Comparison of ENCODE assay signal across 12 cellular contexts in the genomic region with DNA sequence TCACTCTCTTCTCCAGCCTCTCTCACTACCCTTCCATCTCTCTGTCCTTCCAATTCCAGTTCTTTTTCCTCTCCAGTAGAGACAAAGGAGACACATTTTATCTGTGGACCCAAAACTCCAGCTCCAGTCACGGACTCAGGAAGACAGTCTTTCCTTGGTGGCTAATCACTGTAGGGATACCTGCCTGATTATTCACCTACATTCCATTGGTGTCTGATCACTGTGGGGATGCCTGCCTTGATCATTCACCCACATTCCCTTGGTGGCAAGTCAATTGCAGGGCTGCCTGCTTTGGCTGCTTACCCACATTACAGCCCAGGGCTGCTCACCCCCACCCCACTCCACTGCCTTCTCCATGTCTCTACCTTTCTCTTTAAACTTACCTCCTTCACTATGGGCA. TPM values are rescaled to one million over a fixed set of nuclear protein-coding genes. Genes with fewer than 3 reads are reported as not detected.
A peak's percentile ranks its signal among the peaks of the same experiment; 100 is the strongest.
DNase-seq lines count a peak whose midpoint lies in the region; ATAC-seq, FAIRE-seq and TF ChIP-seq lines count a peak whose summit lies in the region.
"Not testable (repeated sequence)": the region's sequence is repeated elsewhere in the genome, so short reads cannot be mapped to it uniquely, and the experiment has no call there.
"Had no signal": no experiment of that assay in that cellular context is flagged by ENCODE, and none has a peak within 500 bp of the region (broad histone marks: within the 10 kb centered on the region; RNA-seq: fewer than 3 reads in every experiment).

No MANE protein-coding gene starts in this region.

- DNase-seq in CD4-positive, alpha-beta T cell; activated CD8-positive, alpha-beta T cell treated with anti-CD3 and anti-CD28 coated beads for 36 hours; effector memory CD8-positive, alpha-beta T cell; nephron progenitor cell; stimulated activated naive CD8-positive, alpha-beta T cell treated with anti-CD3 and anti-CD28 coated beads, Interleukin-15, amount 100 ng/mL, for 72 hours: not testable (repeated sequence)
- DNase-seq in NCI-H226 (peak; percentile 4), keratinocyte (ENCODE audit: low read depth, low spot score) (peak; percentile 23)

- not testable (repeated sequence) for TF ChIP-seq CTCF in CD4-positive, alpha-beta T cell (IDR thresholded peaks at IDR 0.05); activated CD8-positive, alpha-beta T cell treated with anti-CD3 and anti-CD28 coated beads for 36 hours (IDR thresholded peaks at IDR 0.05); keratinocyte (optimal IDR thresholded peaks at IDR 0.05 in 1 of 3, IDR thresholded peaks at IDR 0.05 in 1 of 3, conservative IDR thresholded peaks at IDR 0.05 in 1 of 3; ENCODE audit: extremely low read depth in 1 of 3, insufficient read depth in 2 of 3, low read length in 3 of 3); nephron progenitor cell (IDR thresholded peaks at IDR 0.05)

- H3K9me3 ChIP-seq in CD4-positive, alpha-beta T cell (ENCODE audit: control insufficient read depth, low read length), result peaks cover 13% of the 10 kb centered on the region
- H3K9me3 ChIP-seq in keratinocyte (ENCODE audit: control insufficient read depth, low read depth, low read length), result not testable (repeated sequence)

- H2AFZ ChIP-seq in keratinocyte (ENCODE audit: control insufficient read depth, low read length), result not testable (repeated sequence)

- not testable (repeated sequence) for H3K27ac ChIP-seq in CD4-positive, alpha-beta T cell (ENCODE audit: low read depth, low read length)
- peak overlapping the region; percentile 47 for H3K27ac ChIP-seq in keratinocyte (ENCODE audit: control insufficient read depth, insufficient read depth, low read length)

- H3K9me3 Mint-ChIP-seq in CD4-positive, alpha-beta T cell, result peaks cover 12% of the 10 kb centered on the region
- peaks cover 24% of the 10 kb centered on the region for H3K9me3 Mint-ChIP-seq in activated CD8-positive, alpha-beta T cell treated with anti-CD3 and anti-CD28 coated beads for 36 hours
- H3K9me3 Mint-ChIP-seq in activated naive CD8-positive, alpha-beta T cell (ENCODE audit: low read depth), result not testable (repeated sequence)
- peaks cover 5 to 15% of the 10 kb centered on the region in 2 donors for H3K9me3 Mint-ChIP-seq in effector memory CD8-positive, alpha-beta T cell
- peaks cover 71% of the 10 kb centered on the region for H3K9me3 Mint-ChIP-seq in nephron progenitor cell
- H3K9me3 Mint-ChIP-seq in stimulated activated naive CD8-positive, alpha-beta T cell treated with anti-CD3 and anti-CD28 coated beads, Interleukin-15, amount 100 ng/mL, for 72 hours, result peaks cover 20 to 31% of the 10 kb centered on the region in 2 donors

- peaks cover 24% of the 10 kb centered on the region for H3K79me2 ChIP-seq in keratinocyte (ENCODE audit: control insufficient read depth, insufficient read depth, low read length)

- CTCF ChIA-PET in CD4-positive, alpha-beta T cell (lab: Charles Lee); activated CD8-positive, alpha-beta T cell treated with anti-CD3 and anti-CD28 coated beads for 36 hours (lab: Charles Lee): not testable (repeated sequence)

- POLR2A ChIA-PET in CD4-positive, alpha-beta T cell (lab: Charles Lee), result interaction anchor here (1.1 kb wide), 1 partner anchor 104 kb away, joined by 3 read pairs; the partner anchor contains the start of gene ZNF266
- POLR2A ChIA-PET in activated CD8-positive, alpha-beta T cell treated with anti-CD3 and anti-CD28 coated beads for 36 hours (lab: Charles Lee), result not testable (repeated sequence)

- H3K4me1 ChIP-seq in keratinocyte (ENCODE audit: control insufficient read depth, extremely low read depth, insufficient read depth, low read length), result peaks cover 14% of the 10 kb centered on the region

- H3K36me3 ChIP-seq in keratinocyte (ENCODE audit: control insufficient read depth in 2 of 2, extremely low read depth in 1 of 2, insufficient read depth in 2 of 2, low read length in 2 of 2), result not testable (repeated sequence)

- H3K4me2 ChIP-seq in keratinocyte (ENCODE audit: control insufficient read depth, extremely low read depth, insufficient read depth, low read depth, low read length), result not testable (repeated sequence)

- peak overlapping the region; percentile 98 for H3K27ac Mint-ChIP-seq in CD4-positive, alpha-beta T cell
- H3K27ac Mint-ChIP-seq in activated CD8-positive, alpha-beta T cell treated with anti-CD3 and anti-CD28 coated beads for 36 hours, result peak overlapping the region; percentile 99
- H3K27ac Mint-ChIP-seq in activated naive CD8-positive, alpha-beta T cell, result peak overlapping the region; percentile 86
- peak overlapping the region; percentile 7 to 98 for H3K27ac Mint-ChIP-seq in effector memory CD8-positive, alpha-beta T cell
- peak overlapping the region; percentile 15 for H3K27ac Mint-ChIP-seq in nephron progenitor cell
- peak overlapping the region in 1 of 2 donors; percentile 84 for H3K27ac Mint-ChIP-seq in stimulated activated naive CD8-positive, alpha-beta T cell treated with anti-CD3 and anti-CD28 coated beads, Interleukin-15, amount 100 ng/mL, for 72 hours

- not testable (repeated sequence) for H3K4me3 ChIP-seq in keratinocyte (ENCODE audit: control insufficient read depth in 2 of 3, extremely low read depth in 1 of 3, insufficient read depth in 2 of 3, low read depth in 1 of 3, low read length in 3 of 3)

- not testable (repeated sequence) for H3K9me1 ChIP-seq in keratinocyte (ENCODE audit: control insufficient read depth, extremely low read depth, insufficient read depth, low read length)

- H3K27me3 Mint-ChIP-seq in CD4-positive, alpha-beta T cell; activated CD8-positive, alpha-beta T cell treated with anti-CD3 and anti-CD28 coated beads for 36 hours; activated naive CD8-positive, alpha-beta T cell; effector memory CD8-positive, alpha-beta T cell; nephron progenitor cell (ENCODE audit: low read depth, poor library complexity); stimulated activated naive CD8-positive, alpha-beta T cell treated with anti-CD3 and anti-CD28 coated beads, Interleukin-15, amount 100 ng/mL, for 72 hours: not testable (repeated sequence)

- ATAC-seq in CD4-positive, alpha-beta T cell (ENCODE audit: poor library complexity); activated CD8-positive, alpha-beta T cell treated with anti-CD3 and anti-CD28 coated beads for 36 hours; effector memory CD8-positive, alpha-beta T cell (replicated peaks); stimulated activated naive CD8-positive, alpha-beta T cell treated with anti-CD3 and anti-CD28 coated beads, Interleukin-15, amount 100 ng/mL, for 72 hours: not testable (repeated sequence)

- H3K9ac ChIP-seq in keratinocyte (ENCODE audit: control insufficient read depth, extremely low read depth, insufficient read depth, low read length), result not testable (repeated sequence)

- H3K36me3 Mint-ChIP-seq in CD4-positive, alpha-beta T cell (ENCODE audit: low read depth), result peaks cover 55% of the 10 kb centered on the region
- peaks cover 43% of the 10 kb centered on the region for H3K36me3 Mint-ChIP-seq in activated CD8-positive, alpha-beta T cell treated with anti-CD3 and anti-CD28 coated beads for 36 hours (ENCODE audit: low read depth)
- peaks cover 24% of the 10 kb centered on the region for H3K36me3 Mint-ChIP-seq in activated naive CD8-positive, alpha-beta T cell
- H3K36me3 Mint-ChIP-seq in effector memory CD8-positive, alpha-beta T cell (ENCODE audit: insufficient read depth), result peaks cover 26% of the 10 kb centered on the region
- peaks cover 54% of the 10 kb centered on the region for H3K36me3 Mint-ChIP-seq in nephron progenitor cell (ENCODE audit: low read depth)

- H3K4me3 Mint-ChIP-seq in CD4-positive, alpha-beta T cell, result peak overlapping the region; percentile 95
- peak overlapping the region; percentile 97 for H3K4me3 Mint-ChIP-seq in activated CD8-positive, alpha-beta T cell treated with anti-CD3 and anti-CD28 coated beads for 36 hours
- H3K4me3 Mint-ChIP-seq in activated naive CD8-positive, alpha-beta T cell, result peak overlapping the region; percentile 100
- peak overlapping the region; percentile 60 to 98 for H3K4me3 Mint-ChIP-seq in effector memory CD8-positive, alpha-beta T cell
- peak overlapping the region; percentile 94 for H3K4me3 Mint-ChIP-seq in nephron progenitor cell
- H3K4me3 Mint-ChIP-seq in stimulated activated naive CD8-positive, alpha-beta T cell treated with anti-CD3 and anti-CD28 coated beads, Interleukin-15, amount 100 ng/mL, for 72 hours, result peak overlapping the region; percentile 39 to 99

- peak; percentile 51 for FAIRE-seq in keratinocyte (lab: Jason Lieb, UNC)

- H4K20me1 ChIP-seq in keratinocyte (ENCODE audit: control insufficient read depth, extremely low read depth, insufficient read depth, low read length), result not testable (repeated sequence)

- H3K4me1 Mint-ChIP-seq in CD4-positive, alpha-beta T cell (ENCODE audit: low read depth), result peaks cover 32% of the 10 kb centered on the region
- H3K4me1 Mint-ChIP-seq in activated CD8-positive, alpha-beta T cell treated with anti-CD3 and anti-CD28 coated beads for 36 hours (ENCODE audit: low read depth), result peaks cover 14% of the 10 kb centered on the region
- H3K4me1 Mint-ChIP-seq in activated naive CD8-positive, alpha-beta T cell (ENCODE audit: low read depth), result peaks cover 22% of the 10 kb centered on the region
- H3K4me1 Mint-ChIP-seq in effector memory CD8-positive, alpha-beta T cell (ENCODE audit: low read depth in 2 of 2), result peaks cover 20 to 21% of the 10 kb centered on the region in 2 donors
- H3K4me1 Mint-ChIP-seq in nephron progenitor cell, result not testable (repeated sequence)
- peaks cover 25% of the 10 kb centered on the region for H3K4me1 Mint-ChIP-seq in stimulated activated naive CD8-positive, alpha-beta T cell treated with anti-CD3 and anti-CD28 coated beads, Interleukin-15, amount 100 ng/mL, for 72 hours

- intact Hi-C loops in CD4-positive, alpha-beta T cell (cut with DNase I, micrococcal nuclease), result loop anchor here (5.0 to 10.0 kb wide), 4 partner anchors 45 to 708 kb away; partner anchors contain the start of genes MBD3L1 (in 1 of the 2), ZNF121 (in 1 of the 2), ZNF266 (in 1 of the 2) and ZNF558 (in 1 of the 2)
- intact Hi-C loops in activated CD8-positive, alpha-beta T cell treated with anti-CD3 and anti-CD28 coated beads for 36 hours (cut with micrococcal nuclease), result not testable (repeated sequence)

- not testable (repeated sequence) for H3K27me3 ChIP-seq in CD4-positive, alpha-beta T cell (ENCODE audit: control insufficient read depth, insufficient read depth, low read length); keratinocyte (ENCODE audit: control insufficient read depth, extremely low read depth, insufficient read depth, low read length)

- dilution Hi-C loops in keratinocyte (cut with MboI; ENCODE audit: extremely low pct_ligation_motif_present, low sequenced_read_pairs), result not testable (repeated sequence)

RNA-seq across cellular contexts. Expression of gene ZNF426, which starts 1.5 kb away (rescaled TPM):
- total RNA-seq in CD4-positive, alpha-beta T cell, result 10 to 100 TPM; 14.9 to 15.3 TPM
- 10 to 100 TPM; 13.5 to 13.6 TPM for total RNA-seq in activated CD8-positive, alpha-beta T cell treated with anti-CD3 and anti-CD28 coated beads for 36 hours
- 10.8 to 13.8 TPM (median 12.1 TPM) in 3 replicates for polyA plus RNA-seq in keratinocyte
- polyA plus RNA-seq in keratinocyte (2011; ENCODE audit: low read depth), result 12.3 TPM
- polyA plus RNA-seq in keratinocyte (2011; cell fraction: cytosol; rRNA removed), result 7.2 and 14.5 TPM in 2 replicates
- 23.9 and 27.2 TPM in 2 replicates for polyA plus RNA-seq in keratinocyte (2011; cell fraction: nucleus; rRNA removed)
- polyA plus RNA-seq in keratinocyte (2012; ENCODE audit: low replicate concordance), result 7.7 and 14.9 TPM in 2 replicates
- polyA minus RNA-seq in keratinocyte, result 9.3 to 40.2 TPM (median 36.8 TPM) in 3 replicates
- 19.6 TPM for polyA minus RNA-seq in keratinocyte (2011; cell fraction: cytosol; rRNA and poly(A)+ RNA removed)
- 22.8 and 41.7 TPM in 2 replicates for polyA minus RNA-seq in keratinocyte (2011; cell fraction: nucleus; rRNA and poly(A)+ RNA removed)

RNA-seq across cellular contexts. Expression of gene ZNF560, which starts 41.5 kb away (rescaled TPM):
- not detected for total RNA-seq in CD4-positive, alpha-beta T cell
- total RNA-seq in activated CD8-positive, alpha-beta T cell treated with anti-CD3 and anti-CD28 coated beads for 36 hours, result under 1 TPM; 0.11 to 0.16 TPM
- 0.04 to 0.19 TPM (median 0.15 TPM) in 3 replicates for polyA plus RNA-seq in keratinocyte
- polyA plus RNA-seq in keratinocyte (2011; ENCODE audit: low read depth), result not detected
- 0.09 and 0.19 TPM in 2 replicates for polyA plus RNA-seq in keratinocyte (2011; cell fraction: cytosol; rRNA removed)
- 0.38 and 0.40 TPM in 2 replicates for polyA plus RNA-seq in keratinocyte (2011; cell fraction: nucleus; rRNA removed)
- 0.16 and 0.28 TPM in 2 replicates for polyA plus RNA-seq in keratinocyte (2012; ENCODE audit: low replicate concordance)
- 0.36 TPM in 1 of 3 replicates, not detected in the others for polyA minus RNA-seq in keratinocyte
- polyA minus RNA-seq in keratinocyte (2011; cell fraction: cytosol; rRNA and poly(A)+ RNA removed), result not detected
- polyA minus RNA-seq in keratinocyte (2011; cell fraction: nucleus; rRNA and poly(A)+ RNA removed), result 0.11 and 0.31 TPM in 2 replicates
- total RNA-seq: breast epithelium, colonic mucosa, gastroesophageal sphincter, Right ventricle myocardium superior had no signal

RNA-seq across cellular contexts. Expression of gene ZNF121, which starts 44.4 kb away (rescaled TPM):
- 10 to 100 TPM; 42.0 to 42.1 TPM for total RNA-seq in CD4-positive, alpha-beta T cell
- total RNA-seq in activated CD8-positive, alpha-beta T cell treated with anti-CD3 and anti-CD28 coated beads for 36 hours, result 10 to 100 TPM; 79.9 to 85.5 TPM
- 8.9 to 20.3 TPM (median 17.7 TPM) in 3 replicates for polyA plus RNA-seq in keratinocyte
- 7.1 TPM for polyA plus RNA-seq in keratinocyte (2011; ENCODE audit: low read depth)
- polyA plus RNA-seq in keratinocyte (2011; cell fraction: cytosol; rRNA removed), result 4.0 and 7.9 TPM in 2 replicates
- polyA plus RNA-seq in keratinocyte (2011; cell fraction: nucleus; rRNA removed), result 42.1 and 48.7 TPM in 2 replicates
- 14.8 and 18.5 TPM in 2 replicates for polyA plus RNA-seq in keratinocyte (2012; ENCODE audit: low replicate concordance)
- 13.7 to 63.0 TPM (median 35.6 TPM) in 3 replicates for polyA minus RNA-seq in keratinocyte
- 25.1 TPM for polyA minus RNA-seq in keratinocyte (2011; cell fraction: cytosol; rRNA and poly(A)+ RNA removed)
- 33.4 and 77.0 TPM in 2 replicates for polyA minus RNA-seq in keratinocyte (2011; cell fraction: nucleus; rRNA and poly(A)+ RNA removed)
